ENCODE assay signal across 8 cellular contexts in genomic region chr2:64143154-64144056, GRCh38. TPM values are rescaled to one million over a fixed set of nuclear protein-coding genes. Genes with fewer than 3 reads are reported as not detected.
DNase-seq lines count a peak whose midpoint lies in the region; ATAC-seq, FAIRE-seq and TF ChIP-seq lines count a peak whose summit lies in the region.

No MANE protein-coding gene starts in this region.

- H3K9me3 ChIP-seq in OCI-LY1 (ENCODE audit: low read length): no peaks in the 10 kb centered on the region
- H3K9me3 ChIP-seq in heart right ventricle: no peaks in the 10 kb centered on the region
- no peaks in the 10 kb centered on the region for H3K9me3 ChIP-seq in parathyroid adenoma (ENCODE audit: control insufficient read depth, low read length)

- peak overlapping the region; percentile 91 for H3K4me3 Mint-ChIP-seq in activated naive CD8-positive, alpha-beta T cell treated with anti-CD3 and anti-CD28 coated beads, Interleukin-2, amount 10 ng/mL, durations not matched to agents 7 days and 5 days

- peak; percentile 25 for ATAC-seq in HG03280 (IDR thresholded peaks at IDR 0.05; ENCODE audit: unreplicated experiment)
- ATAC-seq in activated naive CD8-positive, alpha-beta T cell treated with anti-CD3 and anti-CD28 coated beads, Interleukin-2, amount 10 ng/mL, durations not matched to agents 7 days and 5 days (ENCODE audit: low read depth): peak; percentile 25
- ATAC-seq in heart right ventricle: peak; percentile 1 to 75 (median 40)

- TF ChIP-seq CTCF in C4-2B (conservative IDR thresholded peaks at IDR 0.05): no peak
- no peak for TF ChIP-seq CTCF in OCI-LY1 (IDR thresholded peaks at IDR 0.05; ENCODE audit: low read length)
- TF ChIP-seq CTCF in heart right ventricle (IDR thresholded peaks at IDR 0.05): no peak
- TF ChIP-seq CTCF in parathyroid adenoma (IDR thresholded peaks at IDR 0.05): no peak
- no peak for TF ChIP-seq CTCF in D721Med (IDR thresholded peaks at IDR 0.05; ENCODE audit: insufficient read depth, missing control alignments)

- H2AFZ ChIP-seq in OCI-LY1 (ENCODE audit: low read length) (no peak overlapping the region), parathyroid adenoma (peak overlapping the region; percentile 94)

- H3K36me3 ChIP-seq in OCI-LY1 (ENCODE audit: insufficient read depth, low read length) (peaks cover 21% of the 10 kb centered on the region; the same call in 1 of the 2 replicates), heart right ventricle (no peaks in the 10 kb centered on the region), parathyroid adenoma (ENCODE audit: control insufficient read depth, insufficient read depth, low read length) (no peaks in the 10 kb centered on the region)

- H3K4me2 ChIP-seq in OCI-LY1 (ENCODE audit: low read length) (peak overlapping the region; percentile 90), parathyroid adenoma (ENCODE audit: low read length) (peak overlapping the region; percentile 72)

- no peaks in the 10 kb centered on the region for H3K27me3 Mint-ChIP-seq in activated naive CD8-positive, alpha-beta T cell treated with anti-CD3 and anti-CD28 coated beads, Interleukin-2, amount 10 ng/mL, durations not matched to agents 7 days and 5 days

- POLR2A ChIA-PET in activated naive CD8-positive, alpha-beta T cell treated with anti-CD3 and anti-CD28 coated beads, Interleukin-2, amount 10 ng/mL, durations not matched to agents 7 days and 5 days (lab: Charles Lee): interaction anchor here (0.7 to 1.5 kb wide), 6 partner anchors 8 to 380 kb away, joined by 3 to 4 read pairs (median 3); no protein-coding TSS in a partner anchor

- H3K27me3 ChIP-seq in OCI-LY1 (ENCODE audit: insufficient read depth, low read length) (no peaks in the 10 kb centered on the region), heart right ventricle (no peaks in the 10 kb centered on the region), parathyroid adenoma (ENCODE audit: control insufficient read depth, insufficient read depth, low read length) (no peaks in the 10 kb centered on the region)

- peaks cover 12% of the 10 kb centered on the region for H3K36me3 Mint-ChIP-seq in activated naive CD8-positive, alpha-beta T cell treated with anti-CD3 and anti-CD28 coated beads, Interleukin-2, amount 10 ng/mL, durations not matched to agents 7 days and 5 days

- peak overlapping the region; percentile 93 for H3K27ac Mint-ChIP-seq in activated naive CD8-positive, alpha-beta T cell treated with anti-CD3 and anti-CD28 coated beads, Interleukin-2, amount 10 ng/mL, durations not matched to agents 7 days and 5 days

- H3F3A ChIP-seq in OCI-LY1 (ENCODE audit: insufficient read depth, low read length): no peaks in the 10 kb centered on the region

- FAIRE-seq in GM19239 (lab: Jason Lieb, UNC) (peak; percentile 86), D721Med (lab: Jason Lieb, UNC) (no peak)

- H3K9me3 Mint-ChIP-seq in activated naive CD8-positive, alpha-beta T cell treated with anti-CD3 and anti-CD28 coated beads, Interleukin-2, amount 10 ng/mL, durations not matched to agents 7 days and 5 days: no peaks in the 10 kb centered on the region

- 2% methylated on average over 67 to 69 of the region's 69 CpGs for WGBS in heart right ventricle, 2 donors

- H3K4me1 ChIP-seq in OCI-LY1 (ENCODE audit: insufficient read depth, low read length, severe bottlenecking) (peaks cover 58% of the 10 kb centered on the region), heart right ventricle (peaks cover 0 to 47% (median 28%) of the 10 kb centered on the region in 9 donors), parathyroid adenoma (no peaks in the 10 kb centered on the region)

- H3K27ac ChIP-seq in C4-2B: peak overlapping the region; percentile 69
- peak overlapping the region; percentile 78 for H3K27ac ChIP-seq in OCI-LY1 (ENCODE audit: low read depth, low read length, poor library complexity, severe bottlenecking)
- peak overlapping the region; percentile 96 to 99 (median 98) for H3K27ac ChIP-seq in heart right ventricle
- H3K27ac ChIP-seq in parathyroid adenoma: peak overlapping the region; percentile 96

- peak overlapping the region; percentile 92 for H3K9ac ChIP-seq in OCI-LY1 (ENCODE audit: low read length)
- H3K9ac ChIP-seq in parathyroid adenoma: peak overlapping the region; percentile 55

- intact Hi-C loops in heart right ventricle (cut with DNase I): loop anchor here in 8 of 10 donors (2.0 to 10.0 kb wide), 10 partner anchors 69 to 184 kb away; no protein-coding TSS in a partner anchor

- DNase-seq in GM19239 (ENCODE audit: insufficient read length, low spot score) (no peak), heart right ventricle (peak; percentile 16 to 52), D721Med (ENCODE audit: insufficient read length, low spot score) (no peak)
- DNase-seq in activated naive CD8-positive, alpha-beta T cell treated with anti-CD3 and anti-CD28 coated beads, Interleukin-2, amount 10 ng/mL, durations not matched to agents 7 days and 5 days: peak; percentile 75

- H3K79me2 ChIP-seq in OCI-LY1 (ENCODE audit: insufficient read depth, low read length) (peaks cover 53% of the 10 kb centered on the region), parathyroid adenoma (peaks cover 10% of the 10 kb centered on the region)

- H4K20me1 ChIP-seq in OCI-LY1 (ENCODE audit: insufficient read depth, low read length): no peaks in the 10 kb centered on the region

- H3K4me3 ChIP-seq in OCI-LY1 (ENCODE audit: low read depth, low read length, poor library complexity, severe bottlenecking): peak overlapping the region; percentile 91
- H3K4me3 ChIP-seq in heart right ventricle: peak overlapping the region; percentile 78 to 99 (median 95)
- peak overlapping the region; percentile 98 for H3K4me3 ChIP-seq in parathyroid adenoma (ENCODE audit: low read depth, low read length)

- no peaks in the 10 kb centered on the region for H3K9me2 ChIP-seq in OCI-LY1 (ENCODE audit: low read depth, low read length)

- H3K4me1 Mint-ChIP-seq in activated naive CD8-positive, alpha-beta T cell treated with anti-CD3 and anti-CD28 coated beads, Interleukin-2, amount 10 ng/mL, durations not matched to agents 7 days and 5 days: peaks cover 29% of the 10 kb centered on the region

RNA-seq across cellular contexts. Expression of gene PELI1, which starts 0.8 kb away (rescaled TPM):
- total RNA-seq in activated naive CD8-positive, alpha-beta T cell treated with anti-CD3 and anti-CD28 coated beads, Interleukin-2, amount 10 ng/mL, durations not matched to agents 7 days and 5 days: 10 to 100 TPM; 22.6 to 25.7 TPM
- total RNA-seq in heart right ventricle: 10 to 100 TPM in 3 of 10 donors, 1 to 10 TPM in 7; 6.3 to 15.6 (median 8.6) TPM
- 1 to 10 TPM; 6.0 to 9.1 TPM for polyA plus RNA-seq in heart right ventricle

Comparison
In these comparisons a context has a peak if more than half of its experiments do, and no peak if none do; other contexts are left out.
1. DNase-seq: peak in activated naive CD8-positive, alpha-beta T cell treated with anti-CD3 and anti-CD28 coated beads, Interleukin-2, amount 10 ng/mL, durations not matched to agents 7 days and 5 days (single experiment) and heart right ventricle (2 of 2); none in GM19239 (single experiment) and D721Med (single experiment).
2. Peak in every context shown above with its lines, with median percentiles within 50 percentile points of each other: H3K27ac ChIP-seq, ATAC-seq and H3K4me3 ChIP-seq.